ENCODE assay signal across 21 cellular contexts in the genomic region with DNA sequence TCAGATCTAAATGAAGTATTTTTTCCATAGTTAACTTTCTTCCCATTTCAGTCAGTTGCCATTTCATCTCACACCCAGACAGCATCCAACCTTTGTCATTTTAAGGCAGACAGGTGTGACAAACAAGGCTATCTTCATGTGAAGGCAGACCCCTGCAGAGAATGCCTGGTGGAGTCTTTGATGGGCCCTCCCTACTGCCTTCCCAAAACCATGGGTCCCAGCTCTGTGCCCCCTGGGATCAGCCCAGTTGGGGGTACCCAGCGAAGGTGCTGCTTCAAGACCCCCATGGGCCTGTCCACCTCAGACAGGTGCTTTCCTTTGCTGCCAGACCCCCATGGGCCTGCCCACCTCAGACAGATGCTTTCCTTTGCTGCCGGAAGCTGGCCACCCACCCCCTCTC.
"Had no signal": no experiment of that assay in that cellular context is flagged by ENCODE, and none has a peak within 500 bp of the region (broad histone marks: within the 10 kb centered on the region; RNA-seq: fewer than 3 reads in every experiment).

No MANE protein-coding gene starts in this region.

- H3K27me3 ChIP-seq: esophagus squamous epithelium, right atrium auricular region, tibial artery had no signal

- H3K27ac ChIP-seq: esophagus squamous epithelium, prostate gland, right atrium auricular region, tibial artery had no signal

- H3K9me3 ChIP-seq: esophagus squamous epithelium, prostate gland, right atrium auricular region, tibial artery had no signal

- H3K9me3 Mint-ChIP-seq: activated naive CD8-positive, alpha-beta T cell treated with anti-CD3 and anti-CD28 coated beads, Interleukin-2, amount 10 ng/mL, durations not matched to agents 7 days and 5 days; activated T-helper 17 cell treated with anti-CD3 and anti-CD28 coated beads, Interleukin-2, amount 50 U/mL, for 72 hours; immature natural killer cell; memory B cell; natural killer cell treated with Interleukin-12 subunit alpha and Interleukin-12 subunit beta and Interleukin-15 and Interleukin-18, amount 100 ng/mL, for 72 hours had no signal

- DNase-seq: activated CD4-positive, alpha-beta memory T cell treated with anti-CD3 and anti-CD28 coated beads for 36 hours; activated CD4-positive, alpha-beta T cell treated with anti-CD3 and anti-CD28 coated beads for 36 hours; activated naive CD4-positive, alpha-beta T cell; activated naive CD8-positive, alpha-beta T cell treated with anti-CD3 and anti-CD28 coated beads, Interleukin-2, amount 10 ng/mL, durations not matched to agents 7 days and 5 days; activated T-cell treated with anti-CD3 and anti-CD28 coated beads for 4 hours; amygdala; dermis blood vessel endothelial cell; effector memory CD4-positive, alpha-beta T cell; esophagus squamous epithelium; immature natural killer cell; kidney glomerular epithelial cell; left ventricle myocardium superior; stimulated activated CD4-positive, alpha-beta T cell treated with anti-CD3 and anti-CD28 coated beads, Interleukin-12 subunit alpha, Interleukin-12 subunit beta, amount 100 ng/mL, for 4 hours; stimulated activated CD4-positive, alpha-beta T cell treated with anti-CD3 and anti-CD28 coated beads, Interleukin-1b, Interleukin-23, amount 100 ng/mL, for 48 hours; stimulated activated naive CD4-positive, alpha-beta T cell treated with Interleukin-2 at 50 U/mL for 16 hours; tibial artery had no signal

- H3K4me3 Mint-ChIP-seq: activated CD4-positive, alpha-beta memory T cell treated with anti-CD3 and anti-CD28 coated beads for 36 hours; activated CD4-positive, alpha-beta T cell treated with anti-CD3 and anti-CD28 coated beads for 36 hours; activated T-helper 17 cell treated with anti-CD3 and anti-CD28 coated beads, Interleukin-2, amount 50 U/mL, for 72 hours; immature natural killer cell; memory B cell; natural killer cell treated with Interleukin-12 subunit alpha and Interleukin-12 subunit beta and Interleukin-15 and Interleukin-18, amount 100 ng/mL, for 72 hours had no signal

- ATAC-seq: activated CD4-positive, alpha-beta T cell treated with anti-CD3 and anti-CD28 coated beads for 36 hours; activated T-helper 17 cell treated with anti-CD3 and anti-CD28 coated beads, Interleukin-2, amount 50 U/mL, for 72 hours; left ventricle myocardium superior; natural killer cell treated with Interleukin-12 subunit alpha and Interleukin-12 subunit beta and Interleukin-15 and Interleukin-18, amount 100 ng/mL, for 72 hours had no signal

- H3K27me3 Mint-ChIP-seq: activated CD4-positive, alpha-beta memory T cell treated with anti-CD3 and anti-CD28 coated beads for 36 hours; activated CD4-positive, alpha-beta T cell treated with anti-CD3 and anti-CD28 coated beads for 36 hours; activated naive CD8-positive, alpha-beta T cell treated with anti-CD3 and anti-CD28 coated beads, Interleukin-2, amount 10 ng/mL, durations not matched to agents 7 days and 5 days; activated T-helper 17 cell treated with anti-CD3 and anti-CD28 coated beads, Interleukin-2, amount 50 U/mL, for 72 hours; natural killer cell treated with Interleukin-12 subunit alpha and Interleukin-12 subunit beta and Interleukin-15 and Interleukin-18, amount 100 ng/mL, for 72 hours had no signal

- H3K36me3 Mint-ChIP-seq: activated CD4-positive, alpha-beta memory T cell treated with anti-CD3 and anti-CD28 coated beads for 36 hours; activated naive CD8-positive, alpha-beta T cell treated with anti-CD3 and anti-CD28 coated beads, Interleukin-2, amount 10 ng/mL, durations not matched to agents 7 days and 5 days; memory B cell; natural killer cell treated with Interleukin-12 subunit alpha and Interleukin-12 subunit beta and Interleukin-15 and Interleukin-18, amount 100 ng/mL, for 72 hours had no signal

- H3K36me3 ChIP-seq: esophagus squamous epithelium, prostate gland, right atrium auricular region, tibial artery had no signal

- H3K27ac Mint-ChIP-seq: activated CD4-positive, alpha-beta memory T cell treated with anti-CD3 and anti-CD28 coated beads for 36 hours; activated naive CD8-positive, alpha-beta T cell treated with anti-CD3 and anti-CD28 coated beads, Interleukin-2, amount 10 ng/mL, durations not matched to agents 7 days and 5 days; activated T-helper 17 cell treated with anti-CD3 and anti-CD28 coated beads, Interleukin-2, amount 50 U/mL, for 72 hours; memory B cell; natural killer cell treated with Interleukin-12 subunit alpha and Interleukin-12 subunit beta and Interleukin-15 and Interleukin-18, amount 100 ng/mL, for 72 hours had no signal

- H3K4me3 ChIP-seq: esophagus squamous epithelium, prostate gland, right atrium auricular region, tibial artery had no signal
